17 cellular contexts compared by ENCODE assay signal in the genomic region with DNA sequence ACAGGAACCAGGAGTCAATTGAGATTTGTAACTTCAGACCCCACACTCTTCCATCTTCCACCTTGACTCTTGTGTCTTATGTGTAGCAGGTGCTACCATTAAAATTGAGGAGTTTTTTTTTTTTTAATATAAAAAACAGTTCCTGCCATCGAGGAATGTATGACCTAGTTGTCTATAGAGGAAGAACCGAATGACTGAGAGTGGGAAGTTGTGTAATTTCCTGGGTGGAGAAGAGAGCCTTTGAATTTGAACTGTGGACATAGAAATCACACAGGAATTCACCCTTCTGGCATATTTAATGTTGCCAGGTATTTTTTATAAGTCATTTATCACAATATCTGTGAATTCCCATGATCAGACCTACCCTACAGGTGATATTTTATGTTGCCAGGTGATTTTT. TPM values are rescaled to one million over a fixed set of nuclear protein-coding genes. Genes with fewer than 3 reads are reported as not detected.
DNase-seq lines count a peak whose midpoint lies in the region; ATAC-seq and TF ChIP-seq lines count a peak whose summit lies in the region.
"Had no signal": no experiment of that assay in that cellular context is flagged by ENCODE, and none has a peak within 500 bp of the region (broad histone marks: within the 10 kb centered on the region; RNA-seq: fewer than 3 reads in every experiment).

No MANE protein-coding gene starts in this region.

- H3K27ac ChIP-seq in upper lobe of right lung = no peak overlapping the region
- H3K27ac ChIP-seq: GM23248, SJCRH30 had no signal

- H3K9me3 ChIP-seq in upper lobe of right lung = no peaks in the 10 kb centered on the region
- H3K9me3 ChIP-seq: MG63, SJCRH30 had no signal

- H3K4me1 Mint-ChIP-seq in natural killer cell treated with Interleukin-12 subunit alpha and Interleukin-12 subunit beta and Interleukin-15 and Interleukin-18, amount 100 ng/mL, for 72 hours (ENCODE audit: low read depth in 2 of 2) = peaks cover 15 to 16% of the 10 kb centered on the region in 2 donors
- H3K4me1 Mint-ChIP-seq in natural killer cell = peaks cover 9 to 10% of the 10 kb centered on the region in 2 donors
- H3K4me1 Mint-ChIP-seq in effector memory CD8-positive, alpha-beta T cell (ENCODE audit: low read depth in 2 of 2) = peaks cover 6 to 11% of the 10 kb centered on the region in 2 donors

- H3K27me3 ChIP-seq in upper lobe of right lung = no peaks in the 10 kb centered on the region
- H3K27me3 ChIP-seq: MG63, SJCRH30 had no signal

- intact Hi-C loops in natural killer cell (cut with micrococcal nuclease) = no loop called here
- intact Hi-C loops in upper lobe of right lung (cut with DNase I) = no loop called here

- peak overlapping the region; percentile 55 to 65 for H3K27ac Mint-ChIP-seq in natural killer cell treated with Interleukin-12 subunit alpha and Interleukin-12 subunit beta and Interleukin-15 and Interleukin-18, amount 100 ng/mL, for 72 hours
- H3K27ac Mint-ChIP-seq in natural killer cell = peak overlapping the region in 1 of 2 donors; percentile 13
- H3K27ac Mint-ChIP-seq in effector memory CD8-positive, alpha-beta T cell = peak overlapping the region; percentile 60 to 77
- H3K27ac Mint-ChIP-seq: CD8-positive, alpha-beta T cell had no signal

- TF ChIP-seq CTCF in natural killer cell (IDR thresholded peaks at IDR 0.05) = no peak
- TF ChIP-seq CTCF in upper lobe of right lung (IDR thresholded peaks at IDR 0.05) = no peak

- ATAC-seq in natural killer cell treated with Interleukin-12 subunit alpha and Interleukin-12 subunit beta and Interleukin-15 and Interleukin-18, amount 100 ng/mL, for 72 hours = peak in 1 of 2 donors; percentile 53
- ATAC-seq in natural killer cell (no peak), upper lobe of right lung (peak; percentile 64), HG03378 (IDR thresholded peaks at IDR 0.05; ENCODE audit: unreplicated experiment) (no peak)
- peak; percentile 26 for ATAC-seq in effector memory CD8-positive, alpha-beta T cell (replicated peaks)
- ATAC-seq: CD8-positive, alpha-beta T cell had no signal

- H3K9me3 Mint-ChIP-seq in natural killer cell treated with Interleukin-12 subunit alpha and Interleukin-12 subunit beta and Interleukin-15 and Interleukin-18, amount 100 ng/mL, for 72 hours = no peaks in the 10 kb centered on the region
- no peaks in the 10 kb centered on the region for H3K9me3 Mint-ChIP-seq in natural killer cell
- no peaks in the 10 kb centered on the region for H3K9me3 Mint-ChIP-seq in effector memory CD8-positive, alpha-beta T cell
- H3K9me3 Mint-ChIP-seq: CD8-positive, alpha-beta T cell had no signal

- DNase-seq in natural killer cell treated with Interleukin-12 subunit alpha and Interleukin-12 subunit beta and Interleukin-15 and Interleukin-18, amount 100 ng/mL, for 72 hours (ENCODE audit: low spot score) = no peak
- DNase-seq in natural killer cell (no peak), NCI-H226 (peak; percentile 31), upper lobe of right lung (no peak), COLO668 (lab: John Stamatoyannopoulos, UW; ENCODE audit: unreplicated experiment) (no peak), A172 (ENCODE audit: low spot score) (no peak)
- no peak for DNase-seq in effector memory CD8-positive, alpha-beta T cell
- DNase-seq: CD8-positive, alpha-beta T cell; GDM1; GM23248; HCEC 1CT; NCI-H1105 treated with DMSO at 0.1 percent for 48 hours; NCI-H187; NCI-H526 treated with DMSO at 0.1 percent for 48 hours; SJCRH30 had no signal

- peaks cover 8% of the 10 kb centered on the region for H3K36me3 Mint-ChIP-seq in natural killer cell treated with Interleukin-12 subunit alpha and Interleukin-12 subunit beta and Interleukin-15 and Interleukin-18, amount 100 ng/mL, for 72 hours
- H3K36me3 Mint-ChIP-seq in natural killer cell = peaks cover 12% of the 10 kb centered on the region
- H3K36me3 Mint-ChIP-seq in effector memory CD8-positive, alpha-beta T cell (ENCODE audit: insufficient read depth) = peaks cover 32% of the 10 kb centered on the region

- no peak overlapping the region for H3K4me3 Mint-ChIP-seq in natural killer cell treated with Interleukin-12 subunit alpha and Interleukin-12 subunit beta and Interleukin-15 and Interleukin-18, amount 100 ng/mL, for 72 hours
- no peak overlapping the region for H3K4me3 Mint-ChIP-seq in natural killer cell
- H3K4me3 Mint-ChIP-seq in effector memory CD8-positive, alpha-beta T cell = no peak overlapping the region
- H3K4me3 Mint-ChIP-seq: CD8-positive, alpha-beta T cell had no signal

- H3K36me3 ChIP-seq in upper lobe of right lung = peaks cover 31% of the 10 kb centered on the region

- H3K27me3 Mint-ChIP-seq in natural killer cell treated with Interleukin-12 subunit alpha and Interleukin-12 subunit beta and Interleukin-15 and Interleukin-18, amount 100 ng/mL, for 72 hours = no peaks in the 10 kb centered on the region
- H3K27me3 Mint-ChIP-seq in natural killer cell (ENCODE audit: low read depth in 2 of 2) = no peaks in the 10 kb centered on the region
- H3K27me3 Mint-ChIP-seq in effector memory CD8-positive, alpha-beta T cell = no peaks in the 10 kb centered on the region

- no peak overlapping the region for H3K4me3 ChIP-seq in upper lobe of right lung
- H3K4me3 ChIP-seq: GM23248, MG63, SJCRH30 had no signal

- H3K4me1 ChIP-seq in upper lobe of right lung = no peaks in the 10 kb centered on the region
- H3K4me1 ChIP-seq: SJCRH30 had no signal

RNA-seq across cellular contexts. Expression of a gene that starts 22.0 kb away (rescaled TPM):
- 10 to 100 TPM; 22.0 to 25.8 TPM for total RNA-seq in natural killer cell treated with Interleukin-12 subunit alpha and Interleukin-12 subunit beta and Interleukin-15 and Interleukin-18, amount 100 ng/mL, for 72 hours
- total RNA-seq in natural killer cell = 10 to 100 TPM; 29.4 to 44.1 (median 33.1) TPM
- 16.9 TPM for total RNA-seq in upper lobe of right lung
- total RNA-seq in A172 (2014; rRNA removed; shearing (Covaris generic)) = 1.2 and 2.5 TPM in 2 replicates

RNA-seq across cellular contexts. Expression of a gene that starts 23.4 kb away (rescaled TPM):
- total RNA-seq in natural killer cell treated with Interleukin-12 subunit alpha and Interleukin-12 subunit beta and Interleukin-15 and Interleukin-18, amount 100 ng/mL, for 72 hours = 10 to 100 TPM; 21.5 to 39.9 TPM
- 10 to 100 TPM in 1 of 3 donors, 1 to 10 TPM in 2; 6.0 to 10.9 (median 9.3) TPM for total RNA-seq in natural killer cell
- 29.4 TPM for total RNA-seq in upper lobe of right lung
- 59.4 and 61.9 TPM in 2 replicates for total RNA-seq in A172 (2014; rRNA removed; shearing (Covaris generic))

RNA-seq across cellular contexts. Expression of a gene that starts 39.7 kb away (rescaled TPM):
- total RNA-seq in natural killer cell treated with Interleukin-12 subunit alpha and Interleukin-12 subunit beta and Interleukin-15 and Interleukin-18, amount 100 ng/mL, for 72 hours = not detected
- total RNA-seq in natural killer cell (not detected), upper lobe of right lung (47.4 TPM)
- not detected in 2 replicates for total RNA-seq in A172 (2014; rRNA removed; shearing (Covaris generic))
- total RNA-seq: CD8-positive, alpha-beta T cell; GM23248; SJCRH30 had no signal

RNA-seq across cellular contexts. Expression of a gene that starts 52.9 kb away (rescaled TPM):
- 100 to 1,000 TPM; 150 to 278 TPM for total RNA-seq in natural killer cell treated with Interleukin-12 subunit alpha and Interleukin-12 subunit beta and Interleukin-15 and Interleukin-18, amount 100 ng/mL, for 72 hours
- total RNA-seq in natural killer cell = 100 to 1,000 TPM; 289 to 300 (median 292) TPM
- total RNA-seq in upper lobe of right lung = 140 TPM
- 87.2 and 96.9 TPM in 2 replicates for total RNA-seq in A172 (2014; rRNA removed; shearing (Covaris generic))

Comparison
In these comparisons a context has a peak if more than half of its experiments do, and no peak if none do; other contexts are left out.
1. ATAC-seq: peak in effector memory CD8-positive, alpha-beta T cell (single experiment) and upper lobe of right lung (single experiment); none in natural killer cell (0 of 3) and HG03378 (single experiment).
2. RNA of a gene that starts 39.7 kb away (total RNA-seq): 47.4 TPM in upper lobe of right lung (single experiment); not detected in natural killer cell treated with Interleukin-12 subunit alpha and Interleukin-12 subunit beta and Interleukin-15 and Interleukin-18, amount 100 ng/mL, for 72 hours, not detected in natural killer cell and not detected in A172; every median in the first group is over 10 times any median in the second.